In genomic region chr11:103344886-103345285, GRCh38 we compare ENCODE assay signal across 8 cellular contexts.
"Had no signal": no experiment of that assay in that cellular context is flagged by ENCODE, and none has a peak within 500 bp of the region (broad histone marks: within the 10 kb centered on the region; RNA-seq: fewer than 3 reads in every experiment).

No MANE protein-coding gene starts in this region.

- H3K4me1 ChIP-seq: HAP-1 had no signal

- DNase-seq: GM23248, GOT3, H7, HFFc6 had no signal

- H3K27ac ChIP-seq: GM23248, HL-60 had no signal

- ATAC-seq: HCT116, HepG2 had no signal

- H3K9me3 ChIP-seq: HAP-1 had no signal

- H3K4me3 ChIP-seq: GM23248, HAP-1 had no signal

- H3K36me3 ChIP-seq: HAP-1 had no signal

- H3K9ac ChIP-seq: GM23248 had no signal

- H2AFZ ChIP-seq: GM23248 had no signal
